15 cellular contexts compared by ENCODE assay signal in genomic region chr5:112025729-112026128, GRCh38.
A peak's percentile ranks its signal among the peaks of the same experiment; 100 is the strongest.
DNase-seq lines count a peak whose midpoint lies in the region; ATAC-seq and TF ChIP-seq lines count a peak whose summit lies in the region.
"Had no signal": no experiment of that assay in that cellular context is flagged by ENCODE, and none has a peak within 500 bp of the region (broad histone marks: within the 10 kb centered on the region; RNA-seq: fewer than 3 reads in every experiment).

No MANE protein-coding gene starts in this region.

- no peaks in the 10 kb centered on the region for H3K4me1 Mint-ChIP-seq in GM23338
- H3K4me1 Mint-ChIP-seq: CD8-positive, alpha-beta memory T cell; central memory CD8-positive, alpha-beta T cell had no signal

- DNase-seq in cerebellum (ENCODE audit: low spot score) (no peak), GM23338 (ENCODE audit: low spot score) (no peak), left colon (no peak), NK-92 (lab: John Stamatoyannopoulos, UW; ENCODE audit: unreplicated experiment) (no peak)
- DNase-seq: CD8-positive, alpha-beta memory T cell; MM.1S; stimulated activated CD4-positive, alpha-beta T cell treated with anti-CD3 and anti-CD28 coated beads, Interleukin-15, amount 100 ng/mL, for 24 hours had no signal

- H3K27ac ChIP-seq in GM23338 (ENCODE audit: low read depth) = no peak overlapping the region
- H3K27ac ChIP-seq: A549, prostate gland, VCaP had no signal

- H4K20me1 ChIP-seq in GM23338 (replicated peaks; ENCODE audit: insufficient read depth) = no peaks in the 10 kb centered on the region

- no peaks in the 10 kb centered on the region for H3K36me3 ChIP-seq in GM23338 (ENCODE audit: insufficient read depth)
- H3K36me3 ChIP-seq: prostate gland had no signal

- no peaks in the 10 kb centered on the region for H3K9me2 ChIP-seq in GM23338 (ENCODE audit: insufficient read depth)

- TF ChIP-seq CTCF in GM23338 (conservative IDR thresholded peaks at IDR 0.05; ENCODE audit: low read depth in 2 of 2) = no peak

- H3K27me3 ChIP-seq in GM23338 (ENCODE audit: insufficient read depth) = no peaks in the 10 kb centered on the region

- H3K4me3 ChIP-seq in GM23338 = no peak overlapping the region
- H3K4me3 ChIP-seq: A549, prostate gland had no signal

- H3K27ac Mint-ChIP-seq in GM23338 = no peak overlapping the region
- H3K27ac Mint-ChIP-seq: CD8-positive, alpha-beta memory T cell had no signal

- no peaks in the 10 kb centered on the region for H3K36me3 Mint-ChIP-seq in GM23338 (ENCODE audit: low read depth)
- H3K36me3 Mint-ChIP-seq: CD8-positive, alpha-beta memory T cell had no signal

- no peaks in the 10 kb centered on the region; the same call in 2 of the 3 replicates for H3K9me3 Mint-ChIP-seq in GM23338
- H3K9me3 Mint-ChIP-seq: central memory CD8-positive, alpha-beta T cell had no signal

- no peak overlapping the region for H3K4me3 Mint-ChIP-seq in GM23338
- H3K4me3 Mint-ChIP-seq: CD8-positive, alpha-beta memory T cell; central memory CD8-positive, alpha-beta T cell had no signal

- H3K4me1 ChIP-seq in GM23338 (ENCODE audit: insufficient read depth) = no peaks in the 10 kb centered on the region
- H3K4me1 ChIP-seq: A549, prostate gland had no signal

- intact Hi-C loops in left colon (cut with DNase I, micrococcal nuclease) = no loop called here

- no peaks in the 10 kb centered on the region for H3K79me2 ChIP-seq in GM23338 (replicated peaks; ENCODE audit: insufficient read depth)

- H2AFZ ChIP-seq in GM23338 = no peak overlapping the region

- no peak overlapping the region for H3K4me2 ChIP-seq in GM23338
- H3K4me2 ChIP-seq: A549 had no signal

- no peaks in the 10 kb centered on the region for H3F3A ChIP-seq in GM23338 (replicated peaks; ENCODE audit: low read depth)

- ATAC-seq in GM18499 (IDR thresholded peaks at IDR 0.05; ENCODE audit: insufficient read depth, unreplicated experiment) = peak; percentile 70
- ATAC-seq in GM19468 (IDR thresholded peaks at IDR 0.05; ENCODE audit: extremely low read depth, unreplicated experiment) = peak; percentile 25
- ATAC-seq in HG02885 (IDR thresholded peaks at IDR 0.05; ENCODE audit: poor library complexity, unreplicated experiment) = peak; percentile 69
- ATAC-seq in HG03460 (IDR thresholded peaks at IDR 0.05; ENCODE audit: unreplicated experiment) = peak; percentile 87
- ATAC-seq in GM23338 = no peak
- ATAC-seq in left colon = no peak
- ATAC-seq: A549 had no signal

- H3K27me3 Mint-ChIP-seq in GM23338 (ENCODE audit: insufficient read depth, low read depth, poor library complexity) = no peaks in the 10 kb centered on the region
- H3K27me3 Mint-ChIP-seq: CD8-positive, alpha-beta memory T cell; central memory CD8-positive, alpha-beta T cell had no signal

TF ChIP-seq in GM23338, 12 proteins besides CTCF, POLR2A, EP300 and RAD21:
- no peak for TF ChIP-seq CREB1 (CRISPR knock-in tag; IDR thresholded peaks at IDR 0.05; ENCODE audit: low read depth)
- TF ChIP-seq, protein P1, sequence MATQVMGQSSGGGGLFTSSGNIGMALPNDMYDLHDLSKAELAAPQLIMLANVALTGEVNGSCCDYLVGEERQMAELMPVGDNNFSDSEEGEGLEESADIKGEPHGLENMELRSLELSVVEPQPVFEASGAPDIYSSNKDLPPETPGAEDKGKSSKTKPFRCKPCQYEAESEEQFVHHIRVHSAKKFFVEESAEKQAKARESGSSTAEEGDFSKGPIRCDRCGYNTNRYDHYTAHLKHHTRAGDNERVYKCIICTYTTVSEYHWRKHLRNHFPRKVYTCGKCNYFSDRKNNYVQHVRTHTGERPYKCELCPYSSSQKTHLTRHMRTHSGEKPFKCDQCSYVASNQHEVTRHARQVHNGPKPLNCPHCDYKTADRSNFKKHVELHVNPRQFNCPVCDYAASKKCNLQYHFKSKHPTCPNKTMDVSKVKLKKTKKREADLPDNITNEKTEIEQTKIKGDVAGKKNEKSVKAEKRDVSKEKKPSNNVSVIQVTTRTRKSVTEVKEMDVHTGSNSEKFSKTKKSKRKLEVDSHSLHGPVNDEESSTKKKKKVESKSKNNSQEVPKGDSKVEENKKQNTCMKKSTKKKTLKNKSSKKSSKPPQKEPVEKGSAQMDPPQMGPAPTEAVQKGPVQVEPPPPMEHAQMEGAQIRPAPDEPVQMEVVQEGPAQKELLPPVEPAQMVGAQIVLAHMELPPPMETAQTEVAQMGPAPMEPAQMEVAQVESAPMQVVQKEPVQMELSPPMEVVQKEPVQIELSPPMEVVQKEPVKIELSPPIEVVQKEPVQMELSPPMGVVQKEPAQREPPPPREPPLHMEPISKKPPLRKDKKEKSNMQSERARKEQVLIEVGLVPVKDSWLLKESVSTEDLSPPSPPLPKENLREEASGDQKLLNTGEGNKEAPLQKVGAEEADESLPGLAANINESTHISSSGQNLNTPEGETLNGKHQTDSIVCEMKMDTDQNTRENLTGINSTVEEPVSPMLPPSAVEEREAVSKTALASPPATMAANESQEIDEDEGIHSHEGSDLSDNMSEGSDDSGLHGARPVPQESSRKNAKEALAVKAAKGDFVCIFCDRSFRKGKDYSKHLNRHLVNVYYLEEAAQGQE (IDR thresholded peaks at IDR 0.05; ENCODE audit: unreplicated experiment) = no peak

Comparison
In these comparisons a context has a peak if more than half of its experiments do, and no peak if none do; other contexts are left out.
1. ATAC-seq: peak in GM18499 (single experiment), GM19468 (single experiment), HG02885 (single experiment) and HG03460 (single experiment); none in GM23338 (single experiment) and left colon (single experiment).